In the genomic region with DNA sequence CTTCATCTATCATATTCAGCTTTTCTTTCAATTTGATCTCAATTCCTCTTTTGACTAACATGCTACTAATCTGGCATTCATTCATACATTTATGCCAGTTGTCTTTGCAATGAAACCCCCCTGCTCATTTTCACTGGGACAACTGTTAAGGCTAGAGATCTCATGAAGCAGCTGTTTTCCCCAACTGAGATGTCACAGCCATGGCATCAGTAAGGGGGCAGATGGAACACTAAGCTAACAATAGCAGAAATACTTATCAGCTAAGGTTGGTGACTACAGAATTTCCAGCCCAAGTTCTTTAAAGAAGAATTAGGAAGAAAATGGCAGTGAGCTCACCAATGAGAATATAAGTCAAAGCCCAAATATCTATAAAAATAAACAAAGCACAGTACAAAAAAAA, we compare ENCODE assay signal across 1 cellular context.
TF ChIP-seq lines count a peak whose summit lies in the region.

No MANE protein-coding gene starts in this region.

TF ChIP-seq in WTC11, 78 proteins besides CTCF, POLR2A, EP300 and RAD21 (continued from another document):
- TF ChIP-seq, protein P1, sequence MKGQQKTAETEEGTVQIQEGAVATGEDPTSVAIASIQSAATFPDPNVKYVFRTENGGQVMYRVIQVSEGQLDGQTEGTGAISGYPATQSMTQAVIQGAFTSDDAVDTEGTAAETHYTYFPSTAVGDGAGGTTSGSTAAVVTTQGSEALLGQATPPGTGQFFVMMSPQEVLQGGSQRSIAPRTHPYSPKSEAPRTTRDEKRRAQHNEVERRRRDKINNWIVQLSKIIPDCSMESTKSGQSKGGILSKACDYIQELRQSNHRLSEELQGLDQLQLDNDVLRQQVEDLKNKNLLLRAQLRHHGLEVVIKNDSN (CRISPR knock-in tag; IDR thresholded peaks at IDR 0.05) = no peak
- TF ChIP-seq NR1H2 (CRISPR knock-in tag; IDR thresholded peaks at IDR 0.05) (no peak), TEAD4 (CRISPR knock-in tag; IDR thresholded peaks at IDR 0.05) (no peak), TP53 (CRISPR knock-in tag; IDR thresholded peaks at IDR 0.05) (no peak), NFE2L1 (CRISPR knock-in tag; IDR thresholded peaks at IDR 0.05) (no peak), SP1 (CRISPR knock-in tag; conservative IDR thresholded peaks at IDR 0.05) (no peak), CREB1 (CRISPR knock-in tag; IDR thresholded peaks at IDR 0.05) (no peak)
- TF ChIP-seq, protein P2, sequence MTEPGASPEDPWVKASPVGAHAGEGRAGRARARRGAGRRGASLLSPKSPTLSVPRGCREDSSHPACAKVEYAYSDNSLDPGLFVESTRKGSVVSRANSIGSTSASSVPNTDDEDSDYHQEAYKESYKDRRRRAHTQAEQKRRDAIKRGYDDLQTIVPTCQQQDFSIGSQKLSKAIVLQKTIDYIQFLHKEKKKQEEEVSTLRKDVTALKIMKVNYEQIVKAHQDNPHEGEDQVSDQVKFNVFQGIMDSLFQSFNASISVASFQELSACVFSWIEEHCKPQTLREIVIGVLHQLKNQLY (CRISPR knock-in tag; IDR thresholded peaks at IDR 0.05) = no peak
- TF ChIP-seq, protein P3, sequence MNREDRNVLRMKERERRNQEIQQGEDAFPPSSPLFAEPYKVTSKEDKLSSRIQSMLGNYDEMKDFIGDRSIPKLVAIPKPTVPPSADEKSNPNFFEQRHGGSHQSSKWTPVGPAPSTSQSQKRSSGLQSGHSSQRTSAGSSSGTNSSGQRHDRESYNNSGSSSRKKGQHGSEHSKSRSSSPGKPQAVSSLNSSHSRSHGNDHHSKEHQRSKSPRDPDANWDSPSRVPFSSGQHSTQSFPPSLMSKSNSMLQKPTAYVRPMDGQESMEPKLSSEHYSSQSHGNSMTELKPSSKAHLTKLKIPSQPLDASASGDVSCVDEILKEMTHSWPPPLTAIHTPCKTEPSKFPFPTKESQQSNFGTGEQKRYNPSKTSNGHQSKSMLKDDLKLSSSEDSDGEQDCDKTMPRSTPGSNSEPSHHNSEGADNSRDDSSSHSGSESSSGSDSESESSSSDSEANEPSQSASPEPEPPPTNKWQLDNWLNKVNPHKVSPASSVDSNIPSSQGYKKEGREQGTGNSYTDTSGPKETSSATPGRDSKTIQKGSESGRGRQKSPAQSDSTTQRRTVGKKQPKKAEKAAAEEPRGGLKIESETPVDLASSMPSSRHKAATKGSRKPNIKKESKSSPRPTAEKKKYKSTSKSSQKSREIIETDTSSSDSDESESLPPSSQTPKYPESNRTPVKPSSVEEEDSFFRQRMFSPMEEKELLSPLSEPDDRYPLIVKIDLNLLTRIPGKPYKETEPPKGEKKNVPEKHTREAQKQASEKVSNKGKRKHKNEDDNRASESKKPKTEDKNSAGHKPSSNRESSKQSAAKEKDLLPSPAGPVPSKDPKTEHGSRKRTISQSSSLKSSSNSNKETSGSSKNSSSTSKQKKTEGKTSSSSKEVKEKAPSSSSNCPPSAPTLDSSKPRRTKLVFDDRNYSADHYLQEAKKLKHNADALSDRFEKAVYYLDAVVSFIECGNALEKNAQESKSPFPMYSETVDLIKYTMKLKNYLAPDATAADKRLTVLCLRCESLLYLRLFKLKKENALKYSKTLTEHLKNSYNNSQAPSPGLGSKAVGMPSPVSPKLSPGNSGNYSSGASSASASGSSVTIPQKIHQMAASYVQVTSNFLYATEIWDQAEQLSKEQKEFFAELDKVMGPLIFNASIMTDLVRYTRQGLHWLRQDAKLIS (CRISPR knock-in tag; IDR thresholded peaks at IDR 0.05; ENCODE audit: borderline replicate concordance) = no peak
- TF ChIP-seq, protein P4, sequence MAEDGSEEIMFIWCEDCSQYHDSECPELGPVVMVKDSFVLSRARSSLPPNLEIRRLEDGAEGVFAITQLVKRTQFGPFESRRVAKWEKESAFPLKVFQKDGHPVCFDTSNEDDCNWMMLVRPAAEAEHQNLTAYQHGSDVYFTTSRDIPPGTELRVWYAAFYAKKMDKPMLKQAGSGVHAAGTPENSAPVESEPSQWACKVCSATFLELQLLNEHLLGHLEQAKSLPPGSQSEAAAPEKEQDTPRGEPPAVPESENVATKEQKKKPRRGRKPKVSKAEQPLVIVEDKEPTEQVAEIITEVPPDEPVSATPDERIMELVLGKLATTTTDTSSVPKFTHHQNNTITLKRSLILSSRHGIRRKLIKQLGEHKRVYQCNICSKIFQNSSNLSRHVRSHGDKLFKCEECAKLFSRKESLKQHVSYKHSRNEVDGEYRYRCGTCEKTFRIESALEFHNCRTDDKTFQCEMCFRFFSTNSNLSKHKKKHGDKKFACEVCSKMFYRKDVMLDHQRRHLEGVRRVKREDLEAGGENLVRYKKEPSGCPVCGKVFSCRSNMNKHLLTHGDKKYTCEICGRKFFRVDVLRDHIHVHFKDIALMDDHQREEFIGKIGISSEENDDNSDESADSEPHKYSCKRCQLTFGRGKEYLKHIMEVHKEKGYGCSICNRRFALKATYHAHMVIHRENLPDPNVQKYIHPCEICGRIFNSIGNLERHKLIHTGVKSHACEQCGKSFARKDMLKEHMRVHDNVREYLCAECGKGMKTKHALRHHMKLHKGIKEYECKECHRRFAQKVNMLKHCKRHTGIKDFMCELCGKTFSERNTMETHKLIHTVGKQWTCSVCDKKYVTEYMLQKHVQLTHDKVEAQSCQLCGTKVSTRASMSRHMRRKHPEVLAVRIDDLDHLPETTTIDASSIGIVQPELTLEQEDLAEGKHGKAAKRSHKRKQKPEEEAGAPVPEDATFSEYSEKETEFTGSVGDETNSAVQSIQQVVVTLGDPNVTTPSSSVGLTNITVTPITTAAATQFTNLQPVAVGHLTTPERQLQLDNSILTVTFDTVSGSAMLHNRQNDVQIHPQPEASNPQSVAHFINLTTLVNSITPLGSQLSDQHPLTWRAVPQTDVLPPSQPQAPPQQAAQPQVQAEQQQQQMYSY (CRISPR knock-in tag; IDR thresholded peaks at IDR 0.05) = no peak
